ENCODE assay signal across 8 cellular contexts in the genomic region with DNA sequence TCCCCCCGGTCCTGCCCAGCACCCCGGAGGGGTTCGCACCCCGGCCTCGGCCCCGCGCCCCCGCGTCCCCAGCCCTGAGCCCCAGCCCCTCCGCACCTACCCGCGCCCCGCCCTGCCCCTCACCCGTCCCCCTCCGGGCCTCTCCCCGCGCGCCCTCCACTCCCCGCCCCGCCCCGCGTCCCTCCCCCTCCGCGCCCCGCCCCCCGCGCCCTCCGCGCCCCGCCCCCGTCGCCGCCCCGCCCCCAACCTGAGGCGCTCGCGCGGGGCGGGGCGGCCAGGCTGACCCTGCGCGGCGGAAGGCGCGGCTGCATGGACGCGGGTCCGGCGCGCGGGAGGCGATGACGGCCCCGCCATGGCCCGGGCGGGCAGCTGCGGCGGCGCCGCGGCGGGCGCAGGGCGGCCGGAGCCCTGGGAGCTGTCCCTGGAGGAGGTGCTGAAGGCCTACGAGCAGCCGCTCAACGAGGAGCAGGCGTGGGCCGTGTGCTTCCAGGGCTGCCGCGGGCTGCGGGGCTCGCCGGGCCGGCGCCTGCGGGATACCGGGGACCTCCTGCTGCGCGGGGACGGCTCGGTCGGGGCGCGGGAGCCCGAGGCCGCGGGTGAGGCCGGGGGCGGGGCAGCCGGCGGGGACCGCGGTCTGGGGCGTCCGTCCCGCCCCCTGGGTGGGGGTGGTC.
DNase-seq lines count a peak whose midpoint lies in the region.

TSS of gene SPIRE2 (plus strand) at position 277 of the 671 bp plus-strand sequence. CDS start at position 353, 76 bp downstream.

- no peaks in the 10 kb centered on the region for H3K9me3 ChIP-seq in HUES48 (ENCODE audit: control insufficient read depth, insufficient read depth, low read length)

- H3K9ac ChIP-seq in HUES48 (ENCODE audit: low read depth, low read length) = peak within 1 kb of the TSS; percentile 56

- H3K27ac ChIP-seq in HUES48 (ENCODE audit: low read depth, low read length) = peak within 1 kb of the TSS; percentile 51

- peak within 1 kb of the TSS; percentile 76 for H3K4me3 ChIP-seq in HUES48 (ENCODE audit: low read depth, low read length)

- no peaks in the 10 kb centered on the region for H3K27me3 ChIP-seq in HUES48 (ENCODE audit: control insufficient read depth, insufficient read depth, low read length)

- H3K36me3 ChIP-seq in HUES48 (ENCODE audit: control insufficient read depth, insufficient read depth, low read length) = no peaks in the 10 kb centered on the region

- peak; percentile 82 for DNase-seq in ELR (ENCODE audit: low read depth)
- DNase-seq in T-helper 9 cell = peak; percentile 63
- DNase-seq in astrocyte of the hippocampus (ENCODE audit: low read depth, low spot score) = peak; percentile 95
- peak; percentile 16 to 51 for DNase-seq in hippocampal formation (lab: John Stamatoyannopoulos, UW)
- DNase-seq in retina = peak; percentile 64
- DNase-seq in foreskin melanocyte = no peak
- no peak for DNase-seq in NCI-H2029 treated with DMSO at 0.1 percent for 48 hours (lab: John Stamatoyannopoulos, UW)

- H3K4me1 ChIP-seq in HUES48 (ENCODE audit: control insufficient read depth, insufficient read depth, low read length) = peaks cover 4% of the 10 kb centered on the region; the same call in 1 of the 2 replicates

Comparison
In these comparisons a context has a peak if more than half of its experiments do, and no peak if none do; other contexts are left out.
1. DNase-seq: peak in ELR (single experiment), T-helper 9 cell (single experiment), astrocyte of the hippocampus (single experiment), hippocampal formation (2 of 2) and retina (single experiment); none in foreskin melanocyte (single experiment) and NCI-H2029 treated with DMSO at 0.1 percent for 48 hours (single experiment).